1 cellular context compared by ENCODE assay signal in genomic region chr10:114458955-114459354, GRCh38.
A peak's percentile ranks its signal among the peaks of the same experiment; 100 is the strongest.
TF ChIP-seq lines count a peak whose summit lies in the region.

No MANE protein-coding gene starts in this region.

TF ChIP-seq in GM23338, 12 proteins besides CTCF, POLR2A, EP300 and RAD21:
- 0 out of 2 replicates have a peak, but pooled peaks have one; percentile 22 for TF ChIP-seq ETS1 (IDR thresholded peaks at IDR 0.05)
- no peak for TF ChIP-seq JUNB (IDR thresholded peaks at IDR 0.05; ENCODE audit: unreplicated experiment)
- TF ChIP-seq EZH2 (IDR thresholded peaks at IDR 0.05; ENCODE audit: low read depth, unreplicated experiment): no peak
- TF ChIP-seq NANOG (IDR thresholded peaks at IDR 0.05; ENCODE audit: borderline replicate concordance): no peak
- no peak for TF ChIP-seq CREB1 (CRISPR knock-in tag; IDR thresholded peaks at IDR 0.05; ENCODE audit: low read depth)
TF ChIP-seq in GM23338: peak in this region for 1.
